Comparison of ENCODE assay signal across 27 cellular contexts in genomic region chr15:65846120-65846519, GRCh38.
"Had no signal": no experiment of that assay in that cellular context is flagged by ENCODE, and none has a peak within 500 bp of the region (broad histone marks: within the 10 kb centered on the region; RNA-seq: fewer than 3 reads in every experiment).

No MANE protein-coding gene starts in this region.

- H2AFZ ChIP-seq: parathyroid adenoma had no signal

- H3K9ac ChIP-seq: parathyroid adenoma had no signal

- DNase-seq: activated CD4-positive, alpha-beta T cell treated with anti-CD3 and anti-CD28 coated beads for 36 hours; activated CD4-positive, CD25-positive, alpha-beta regulatory T cell; activated naive CD4-positive, alpha-beta T cell; activated T-cell treated with anti-CD3 and anti-CD28 coated beads for 4 hours; activated T-cell treated with anti-CD3 and anti-CD28 coated beads, Interleukin-2, amount 50 U/mL, for 72 hours; anterior cingulate cortex; foreskin keratinocyte; heart left ventricle; hypothalamus; immature natural killer cell; left ventricle myocardium inferior; mucosa of descending colon; nephron progenitor cell; psoas muscle; right cardiac atrium; spleen; stimulated activated naive CD4-positive, alpha-beta T cell; T-helper 1 cell; upper lobe of left lung had no signal

- H3K27me3 ChIP-seq: cardiac muscle cell, foreskin keratinocyte, heart left ventricle, spleen, upper lobe of left lung, vagina had no signal

- H3K27ac ChIP-seq: cardiac muscle cell, coronary artery, foreskin keratinocyte, heart left ventricle, left ventricle myocardium inferior, parathyroid adenoma, psoas muscle, spleen, thoracic aorta, upper lobe of left lung, vagina had no signal

- H3K4me3 ChIP-seq: cardiac muscle cell, coronary artery, heart left ventricle, left ventricle myocardium inferior, lung, mucosa of descending colon, psoas muscle, spleen, thoracic aorta, upper lobe of left lung, vagina had no signal

- H3K9me3 ChIP-seq: heart left ventricle, left ventricle myocardium inferior, mucosa of descending colon, psoas muscle, spleen, thoracic aorta, upper lobe of left lung, vagina had no signal

- ATAC-seq: activated CD4-positive, alpha-beta T cell treated with anti-CD3 and anti-CD28 coated beads for 36 hours; activated naive CD4-positive, alpha-beta T cell treated with anti-CD3 and anti-CD28 coated beads, Interleukin-2, amount 50 U/mL, for 72 hours; activated T-cell treated with anti-CD3 and anti-CD28 coated beads, Interleukin-2, amount 50 U/mL, for 72 hours; esophagus mucosa; foreskin keratinocyte; heart left ventricle; mucosa of descending colon; psoas muscle; right cardiac atrium had no signal

- H3K79me2 ChIP-seq: parathyroid adenoma had no signal

- H3K36me3 ChIP-seq: cardiac muscle cell, heart left ventricle, left ventricle myocardium inferior, spleen, thoracic aorta, upper lobe of left lung, vagina had no signal

- H3K4me1 ChIP-seq: foreskin keratinocyte, parathyroid adenoma, psoas muscle had no signal
